ENCODE assay signal across 8 cellular contexts in the genomic region with DNA sequence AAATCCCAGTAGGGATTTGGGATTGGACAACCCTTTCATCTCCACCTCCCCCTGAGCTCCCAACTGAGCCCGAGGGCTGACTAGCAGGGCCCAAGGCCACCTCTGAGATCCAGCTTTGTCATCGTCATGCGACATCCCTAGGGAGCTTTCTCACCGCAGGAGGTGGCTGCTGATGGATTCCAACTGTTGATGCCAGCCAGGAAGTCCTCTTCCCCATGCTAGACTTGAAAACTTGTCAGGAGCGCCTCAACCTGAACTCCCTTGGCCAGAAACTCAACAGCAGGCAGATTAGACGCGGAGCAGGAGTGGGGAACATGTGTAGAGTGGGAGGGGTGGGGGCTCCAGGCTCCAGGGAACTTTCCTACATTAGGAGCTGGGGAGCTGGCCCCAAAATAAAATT. TPM values are rescaled to one million over a fixed set of nuclear protein-coding genes. Genes with fewer than 3 reads are reported as not detected.
A peak's percentile ranks its signal among the peaks of the same experiment; 100 is the strongest.
DNase-seq lines count a peak whose midpoint lies in the region; ATAC-seq and TF ChIP-seq lines count a peak whose summit lies in the region.

No MANE protein-coding gene starts in this region.

- WGBS in heart left ventricle, 4 donors: 36 to 48% (median 40%) methylated on average over 5 to 7 of the region's 7 CpGs

- intact Hi-C loops in activated CD4-positive, alpha-beta T cell treated with anti-CD3 and anti-CD28 coated beads for 36 hours (cut with DNase I, micrococcal nuclease): no loop called here
- intact Hi-C loops in heart left ventricle (cut with DNase I): no loop called here

- no peaks in the 10 kb centered on the region for H3K27me3 ChIP-seq in heart left ventricle

- H3K27ac Mint-ChIP-seq in activated CD4-positive, alpha-beta T cell treated with anti-CD3 and anti-CD28 coated beads for 36 hours: peak overlapping the region; percentile 53
- peak overlapping the region; percentile 77 to 86 for H3K27ac Mint-ChIP-seq in T-cell
- H3K27ac Mint-ChIP-seq in stimulated activated effector memory CD8-positive, alpha-beta T cell treated with anti-CD3 and anti-CD28 coated beads, Interleukin-12 subunit alpha, Interleukin-12 subunit beta, amount 100 ng/mL, for 72 hours: peak overlapping the region; percentile 58

- no peak for TF ChIP-seq POLR2A in heart left ventricle (IDR thresholded peaks at IDR 0.05)

- peaks cover 0 to 36% (median 19%) of the 10 kb centered on the region in 12 donors for H3K4me1 ChIP-seq in heart left ventricle

- in situ Hi-C loops in GM13976 (cut with MboI; ENCODE audit: low sequenced_read_pairs, unreplicated experiment): no loop called here

- ATAC-seq in activated CD4-positive, alpha-beta T cell treated with anti-CD3 and anti-CD28 coated beads for 36 hours: no peak
- no peak for ATAC-seq in T-cell (replicated peaks in 1 of 4)
- ATAC-seq in heart left ventricle: peak; percentile 17 to 50 (median 42)
- ATAC-seq in stimulated activated effector memory CD8-positive, alpha-beta T cell treated with anti-CD3 and anti-CD28 coated beads, Interleukin-12 subunit alpha, Interleukin-12 subunit beta, amount 100 ng/mL, for 72 hours: no peak
- no peak for ATAC-seq in HG03039 (IDR thresholded peaks at IDR 0.05; ENCODE audit: unreplicated experiment)

- POLR2A ChIA-PET in activated CD4-positive, alpha-beta T cell treated with anti-CD3 and anti-CD28 coated beads for 36 hours (lab: Charles Lee): interaction anchor here (0.6 kb wide), 2 partner anchors 18 to 209 kb away, joined by 3 to 5 read pairs; no protein-coding TSS in a partner anchor
- POLR2A ChIA-PET in T-cell (lab: Charles Lee): no interaction called here

- no peak for TF ChIP-seq CTCF in heart left ventricle (IDR thresholded peaks at IDR 0.05)
- no peak for TF ChIP-seq CTCF in GM13976 (IDR thresholded peaks at IDR 0.05; ENCODE audit: borderline replicate concordance, control extremely low read depth, extremely low read depth, insufficient read depth, missing control alignments)

- peaks cover 0 to 15% (median 0%) of the 10 kb centered on the region in 9 donors for H3K36me3 ChIP-seq in heart left ventricle

- H3K4me1 Mint-ChIP-seq in activated CD4-positive, alpha-beta T cell treated with anti-CD3 and anti-CD28 coated beads for 36 hours: peaks cover 25% of the 10 kb centered on the region
- peaks cover 32 to 46% (median 42%) of the 10 kb centered on the region in 3 donors for H3K4me1 Mint-ChIP-seq in T-cell
- peaks cover 27% of the 10 kb centered on the region for H3K4me1 Mint-ChIP-seq in stimulated activated effector memory CD8-positive, alpha-beta T cell treated with anti-CD3 and anti-CD28 coated beads, Interleukin-12 subunit alpha, Interleukin-12 subunit beta, amount 100 ng/mL, for 72 hours

- H3K27ac ChIP-seq in heart left ventricle: peak overlapping the region in 9 of 12 donors; percentile 16 to 70 (median 61)

- H3K4me3 Mint-ChIP-seq in activated CD4-positive, alpha-beta T cell treated with anti-CD3 and anti-CD28 coated beads for 36 hours: no peak overlapping the region
- H3K4me3 Mint-ChIP-seq in T-cell: peak overlapping the region in 1 of 3 donors; percentile 53
- H3K4me3 Mint-ChIP-seq in stimulated activated effector memory CD8-positive, alpha-beta T cell treated with anti-CD3 and anti-CD28 coated beads, Interleukin-12 subunit alpha, Interleukin-12 subunit beta, amount 100 ng/mL, for 72 hours: peak overlapping the region; percentile 33

- peaks cover 4% of the 10 kb centered on the region for H3K36me3 Mint-ChIP-seq in activated CD4-positive, alpha-beta T cell treated with anti-CD3 and anti-CD28 coated beads for 36 hours (ENCODE audit: low read depth)
- H3K36me3 Mint-ChIP-seq in T-cell: no peaks in the 10 kb centered on the region
- no peaks in the 10 kb centered on the region for H3K36me3 Mint-ChIP-seq in stimulated activated effector memory CD8-positive, alpha-beta T cell treated with anti-CD3 and anti-CD28 coated beads, Interleukin-12 subunit alpha, Interleukin-12 subunit beta, amount 100 ng/mL, for 72 hours

- DNase-seq in activated CD4-positive, alpha-beta T cell treated with anti-CD3 and anti-CD28 coated beads for 36 hours: no peak
- no peak for DNase-seq in activated CD4-positive, alpha-beta T cell treated with anti-CD3 and anti-CD28 coated beads for 4 hours
- DNase-seq in T-cell: no peak
- peak in 1 of 5 donors; percentile 53 for DNase-seq in heart left ventricle
- DNase-seq in stimulated activated effector memory CD8-positive, alpha-beta T cell treated with anti-CD3 and anti-CD28 coated beads, Interleukin-12 subunit alpha, Interleukin-12 subunit beta, amount 100 ng/mL, for 72 hours (ENCODE audit: low spot score in 2 of 2): no peak
- no peak for DNase-seq in GM13976 (ENCODE audit: low spot score)
- no peak for DNase-seq in NCI-H748 treated with DMSO at 0.1 percent for 48 hours (lab: John Stamatoyannopoulos, UW)

- no peaks in the 10 kb centered on the region for H3K9me3 ChIP-seq in heart left ventricle

- no peak overlapping the region for H3K4me3 ChIP-seq in heart left ventricle

- no peaks in the 10 kb centered on the region for H3K9me3 Mint-ChIP-seq in activated CD4-positive, alpha-beta T cell treated with anti-CD3 and anti-CD28 coated beads for 36 hours (ENCODE audit: low read depth)
- H3K9me3 Mint-ChIP-seq in T-cell: peaks cover 0 to 2% (median under 1%) of the 10 kb centered on the region in 3 donors
- no peaks in the 10 kb centered on the region for H3K9me3 Mint-ChIP-seq in stimulated activated effector memory CD8-positive, alpha-beta T cell treated with anti-CD3 and anti-CD28 coated beads, Interleukin-12 subunit alpha, Interleukin-12 subunit beta, amount 100 ng/mL, for 72 hours

- CTCF ChIA-PET in activated CD4-positive, alpha-beta T cell treated with anti-CD3 and anti-CD28 coated beads for 36 hours (lab: Charles Lee): interaction anchor here (0.6 to 1.2 kb wide), 2 partner anchors 26 to 180 kb away, joined by 3 to 4 read pairs; no protein-coding TSS in a partner anchor
- CTCF ChIA-PET in T-cell (lab: Charles Lee): no interaction called here

- H3K27me3 Mint-ChIP-seq in activated CD4-positive, alpha-beta T cell treated with anti-CD3 and anti-CD28 coated beads for 36 hours: no peaks in the 10 kb centered on the region
- no peaks in the 10 kb centered on the region for H3K27me3 Mint-ChIP-seq in T-cell

RNA-seq across cellular contexts. Expression of gene EMILIN2, which starts 34.3 kb away (rescaled TPM):
- total RNA-seq in activated CD4-positive, alpha-beta T cell treated with anti-CD3 and anti-CD28 coated beads for 36 hours: 10 to 100 TPM; 12.0 to 15.7 TPM
- total RNA-seq in T-cell (10 to 100 TPM in 4 of 5 donors, 1 to 10 TPM in 1; 3.3 to 19.2 (median 15.0) TPM), heart left ventricle (10 to 100 TPM; 17.8 to 71.3 (median 22.6) TPM)
- polyA plus RNA-seq in heart left ventricle: 10 to 100 TPM; 14.4 to 38.2 TPM

Comparison
In these comparisons a context has a peak if more than half of its experiments do, and no peak if none do; other contexts are left out.
1. ATAC-seq: peak in heart left ventricle (4 of 4); none in activated CD4-positive, alpha-beta T cell treated with anti-CD3 and anti-CD28 coated beads for 36 hours (single experiment), T-cell (0 of 4), stimulated activated effector memory CD8-positive, alpha-beta T cell treated with anti-CD3 and anti-CD28 coated beads, Interleukin-12 subunit alpha, Interleukin-12 subunit beta, amount 100 ng/mL, for 72 hours (single experiment) and HG03039 (single experiment).
2. Peak in every context shown above with its lines, with median percentiles within 50 percentile points of each other: H3K27ac Mint-ChIP-seq.